In genomic region chr9:136485651-136486050, GRCh38 we compare ENCODE assay signal across 19 cellular contexts. TPM values are rescaled to one million over a fixed set of nuclear protein-coding genes. Genes with fewer than 3 reads are reported as not detected.
A peak's percentile ranks its signal among the peaks of the same experiment; 100 is the strongest.
DNase-seq lines count a peak whose midpoint lies in the region; ATAC-seq, FAIRE-seq and TF ChIP-seq lines count a peak whose summit lies in the region.
"Had no signal": no experiment of that assay in that cellular context is flagged by ENCODE, and none has a peak within 500 bp of the region (broad histone marks: within the 10 kb centered on the region; RNA-seq: fewer than 3 reads in every experiment).

No MANE protein-coding gene starts in this region.

- peaks cover 9% of the 10 kb centered on the region; the same call in 1 of the 2 replicates for H3K23me2 ChIP-seq in H1 (ENCODE audit: low read depth, low read length)

- no peak overlapping the region for H2BK12ac ChIP-seq in H1 (ENCODE audit: low read depth, low read length)

- H3K27ac ChIP-seq in H1 (ENCODE audit: low read depth, low read length), result no peak overlapping the region
- H3K27ac ChIP-seq: left lung, psoas muscle, suprapubic skin had no signal

- no peak overlapping the region for H3K18ac ChIP-seq in H1 (ENCODE audit: extremely low read depth, low read length)

- H4K91ac ChIP-seq in H1 (replicated peaks; ENCODE audit: insufficient read length, low read length), result no peak overlapping the region

- no peak overlapping the region for H3K14ac ChIP-seq in H1 (ENCODE audit: insufficient read length)

- no peaks in the 10 kb centered on the region for H3K27me3 ChIP-seq in H1 (replicated peaks in 1 of 4; ENCODE audit: control insufficient read depth in 3 of 4, extremely low read depth in 1 of 4, insufficient read depth in 3 of 4, low read length in 3 of 4)
- H3K27me3 ChIP-seq: left lung, suprapubic skin had no signal

- no peak overlapping the region for H3K4ac ChIP-seq in H1 (replicated peaks; ENCODE audit: insufficient read length, low read depth, low read length)

- TF ChIP-seq CTCF in H1 (IDR thresholded peaks at IDR 0.05; ENCODE audit: control extremely low read depth in 1 of 3, insufficient read depth in 1 of 3, low read depth in 1 of 3, low read length in 3 of 3), result no peak
- TF ChIP-seq CTCF in nephron (IDR thresholded peaks at IDR 0.05; ENCODE audit: unreplicated experiment in 3 of 3), result no peak

- no peaks in the 10 kb centered on the region for H3K9me3 Mint-ChIP-seq in nephron
- H3K9me3 Mint-ChIP-seq: activated CD8-positive, alpha-beta T cell treated with anti-CD3 and anti-CD28 coated beads for 36 hours; activated T-helper 1 cell treated with anti-CD3 and anti-CD28 coated beads, Interleukin-12 subunit alpha, Interleukin-12 subunit beta, Interleukin-2, Interleukin-4 antibody, amounts not matched to agents 30 ng/mL and 10 ng/mL and 1 ng/mL, durations not matched to agents 14 hours and 24 hours and 36 hours; T-helper 2 cell treated with Interferon-gamma antibody and Interleukin-4, amounts not matched to agents 5 μg/mL and 100 μg/mL, for 36 hours had no signal

- WGBS in H1 (ENCODE audit: extremely low coverage in 1 of 2, insufficient coverage in 1 of 2, insufficient read length in 1 of 2, insufficient replicate concordance in 2 of 2, low coverage in 1 of 2, low lambda C conversion rate in 2 of 2, missing lambda C conversion rate in 1 of 2), 2 experiments, result 92% methylated on average over 8 of the region's 8 CpGs; no CpG with 5 or more reads in 1 of the 2 experiments

- no peak overlapping the region for H3K4me2 ChIP-seq in H1 (ENCODE audit: insufficient read depth in 1 of 2, low read depth in 2 of 2, low read length in 2 of 2)

- peak overlapping the region in 2 of 3 experiments; percentile 41 to 58 for H3K4me3 Mint-ChIP-seq in nephron
- H3K4me3 Mint-ChIP-seq: activated CD8-positive, alpha-beta T cell treated with anti-CD3 and anti-CD28 coated beads for 36 hours had no signal

- FAIRE-seq in H1 (lab: Jason Lieb, UNC), result no peak
- FAIRE-seq: A204.1, frontal cortex, HTR-8/SVneo had no signal

- peaks cover 13% of the 10 kb centered on the region for H3K4me1 Mint-ChIP-seq in nephron

- no peak overlapping the region for H4K5ac ChIP-seq in H1 (ENCODE audit: insufficient read length, low read depth, low read length)

- H3K27me3 Mint-ChIP-seq in nephron (ENCODE audit: low read depth), result no peaks in the 10 kb centered on the region

- H3K79me1 ChIP-seq in H1 (ENCODE audit: low read depth, low read length), result no peaks in the 10 kb centered on the region; the same call in none of the 2 replicates

- intact Hi-C loops in Right ventricle myocardium inferior (cut with DNase I) (loop anchor here (5.0 kb wide), 1 partner anchor 207 kb away; no protein-coding TSS in a partner anchor), cardiac septum (cut with DNase I) (loop anchor here (5.0 kb wide), 1 partner anchor 62 kb away; the partner anchor contains the start of gene NOTCH1)

- ATAC-seq in Right ventricle myocardium inferior (no peak), HG03342 (IDR thresholded peaks at IDR 0.05; ENCODE audit: unreplicated experiment) (no peak), GM18505 (IDR thresholded peaks at IDR 0.05; ENCODE audit: unreplicated experiment) (no peak)

- CTCF ChIA-PET in H1 (lab: Charles Lee; ENCODE audit: partially characterized antibody), result interaction anchor here (0.6 to 8.9 kb wide), 45 partner anchors 9 to 241 kb away, joined by 3 to 253 read pairs (median 4); no protein-coding TSS in a partner anchor

- peak; percentile 42 for DNase-seq in Right ventricle myocardium inferior (ENCODE audit: missing footprints)
- no peak for DNase-seq in cardiac septum (ENCODE audit: low spot score)
- DNase-seq in H1 (ENCODE audit: low read depth in 1 of 2, low spot score in 2 of 2), result no peak
- no peak for DNase-seq in stimulated activated CD4-positive, alpha-beta T cell treated with anti-CD3 and anti-CD28 coated beads, Interleukin-1b, Interleukin-23, amount 100 ng/mL, for 48 hours
- DNase-seq in NCI-H1105 treated with DMSO at 0.1 percent for 48 hours (lab: John Stamatoyannopoulos, UW), result no peak
- DNase-seq: SIG-M5 had no signal

- TF ChIP-seq RAD21 in H1 (IDR thresholded peaks at IDR 0.05 in 1 of 2, conservative IDR thresholded peaks at IDR 0.05 in 1 of 2; ENCODE audit: low read depth in 2 of 2, low read length in 2 of 2), result no peak

- no peak for TF ChIP-seq EP300 in H1 (IDR thresholded peaks at IDR 0.05; ENCODE audit: borderline replicate concordance in 1 of 2, low read depth in 2 of 2, low read length in 2 of 2)

- H2BK20ac ChIP-seq in H1 (ENCODE audit: low read length), result no peak overlapping the region

- POLR2A ChIA-PET in H1 (lab: Charles Lee; ENCODE audit: partially characterized antibody), result interaction anchor here (1.0 to 1.5 kb wide), 3 partner anchors 8 to 140 kb away, joined by 3 read pairs; no protein-coding TSS in a partner anchor

- H3K4me1 ChIP-seq in H1 (replicated peaks in 1 of 4; ENCODE audit: control insufficient read depth in 3 of 4, insufficient read depth in 4 of 4, low read length in 3 of 4), result peaks cover 2 to 13% (median 3%) of the 10 kb centered on the region in 4 experiments

- no peak overlapping the region for H3K56ac ChIP-seq in H1 (replicated peaks; ENCODE audit: insufficient read length, low read depth, low read length)

- H2AFZ ChIP-seq in H1 (ENCODE audit: low read length), result no peak overlapping the region

- no peak overlapping the region for H2BK5ac ChIP-seq in H1 (ENCODE audit: low read depth, low read length)

- no peak overlapping the region for H2BK120ac ChIP-seq in H1 (replicated peaks; ENCODE audit: low read depth, low read length)

- no peaks in the 10 kb centered on the region for H3K36me3 ChIP-seq in H1 (ENCODE audit: control insufficient read depth in 2 of 4, insufficient read depth in 4 of 4, low read length in 3 of 4)
- H3K36me3 ChIP-seq: left lung, suprapubic skin had no signal

- no peak overlapping the region for H3K23ac ChIP-seq in H1 (ENCODE audit: insufficient read length)

- H3K27ac Mint-ChIP-seq in nephron, result peak overlapping the region in 1 of 3 experiments; percentile 44
- H3K27ac Mint-ChIP-seq: activated CD8-positive, alpha-beta T cell treated with anti-CD3 and anti-CD28 coated beads for 36 hours had no signal

- H4K20me1 ChIP-seq in H1 (replicated peaks in 1 of 2; ENCODE audit: control insufficient read depth in 1 of 2, insufficient read depth in 2 of 2, low read length in 2 of 2), result peaks cover 4 to 10% of the 10 kb centered on the region in 2 experiments

- H3K9me3 ChIP-seq in H1 (ENCODE audit: insufficient read depth in 2 of 2, low read depth in 1 of 2, low read length in 1 of 2), result no peaks in the 10 kb centered on the region
- H3K9me3 ChIP-seq: left lung, psoas muscle, suprapubic skin had no signal

- H2BK15ac ChIP-seq in H1 (ENCODE audit: low read length), result 0 out of 2 replicates have a peak overlapping the region, but pooled peaks have one; percentile 72

- peaks cover 11 to 18% of the 10 kb centered on the region in 2 experiments for H3K79me2 ChIP-seq in H1 (ENCODE audit: control insufficient read depth in 1 of 2, insufficient read depth in 2 of 2, low read length in 2 of 2)

- no peak overlapping the region for H2AK5ac ChIP-seq in H1 (ENCODE audit: low read depth, low read length)

- H3K9ac ChIP-seq in H1 (replicated peaks in 1 of 4; ENCODE audit: extremely low read depth in 1 of 4, low read depth in 3 of 4, low read length in 3 of 4), result no peak overlapping the region

- no peak for TF ChIP-seq POLR2A in H1 (IDR thresholded peaks at IDR 0.05; ENCODE audit: control extremely low read depth in 1 of 2, low read depth in 2 of 2, low read length in 2 of 2)
- no peak for TF ChIP-seq POLR2A in GM18505 (IDR thresholded peaks at IDR 0.05; ENCODE audit: borderline replicate concordance, extremely low read depth, insufficient read depth, insufficient read length)

- H3K4me3 ChIP-seq in H1 (ENCODE audit: extremely low read depth in 1 of 4, insufficient read depth in 2 of 4, low read depth in 3 of 4, low read length in 4 of 4), result no peak overlapping the region
- H3K4me3 ChIP-seq: K562, left lung, psoas muscle, suprapubic skin had no signal

- no peak overlapping the region for H4K8ac ChIP-seq in H1 (ENCODE audit: extremely low read depth, insufficient read depth, low read length)

- no peaks in the 10 kb centered on the region for H3K36me3 Mint-ChIP-seq in nephron (ENCODE audit: low read depth)

TF ChIP-seq in H1, 55 proteins besides CTCF, POLR2A, EP300 and RAD21 (continues in another document):
- TF ChIP-seq NANOG (IDR thresholded peaks at IDR 0.05; ENCODE audit: insufficient read depth, low read depth, low read length, poor library complexity, severe bottlenecking) (no peak), BACH1 (IDR thresholded peaks at IDR 0.05; ENCODE audit: low read length) (no peak), SP2 (IDR thresholded peaks at IDR 0.05; ENCODE audit: low read length) (no peak), HDAC2 (IDR thresholded peaks at IDR 0.05; ENCODE audit: borderline replicate concordance in 1 of 2, low read depth in 2 of 2, low read length in 2 of 2) (no peak), JUND (IDR thresholded peaks at IDR 0.05; ENCODE audit: low read length) (no peak), CBX5 (IDR thresholded peaks at IDR 0.05; ENCODE audit: low read depth, low read length) (no peak)

RNA-seq across cellular contexts. Expression of gene SEC16A, which starts 2.8 kb away (rescaled TPM):
- total RNA-seq in Right ventricle myocardium inferior (22.3 TPM), cardiac septum (33.7 TPM)
- 47.1 and 49.0 TPM in 2 replicates for total RNA-seq in H1 (2021; fragmentation: NEBNext Ultra II Directional; extraction: Animal tissue kit (Norgen Biotek cat#: 25700))
- polyA plus RNA-seq in H1 (2011; rRNA removed), result 21.6 and 25.1 TPM in 2 replicates
- polyA plus RNA-seq in H1 (2011; cell fraction: cytosol; rRNA removed), result 14.2 TPM
- polyA plus RNA-seq in H1 (2011; cell fraction: nucleus; rRNA removed), result 48.6 TPM
- 37.5 to 42.3 TPM (median 39.5 TPM) in 4 replicates for polyA plus RNA-seq in H1 (2012, experiment 1 of 2)
- polyA plus RNA-seq in H1 (2012, experiment 2 of 2), result 38.1 TPM
- 26.8 TPM for polyA plus RNA-seq in H1 (2013, experiment 1 of 2)
- 24.9 TPM for polyA plus RNA-seq in H1 (2013, experiment 2 of 2)
- 20.7 and 22.0 TPM in 2 replicates for polyA minus RNA-seq in H1 (2011; rRNA and poly(A)+ RNA removed)
- polyA minus RNA-seq in H1 (2011; cell fraction: cytosol; rRNA and poly(A)+ RNA removed), result 27.2 TPM
- polyA minus RNA-seq in H1 (2011; cell fraction: nucleus; rRNA and poly(A)+ RNA removed), result 24.2 TPM

RNA-seq across cellular contexts. Expression of gene INPP5E, which starts 46.0 kb away (rescaled TPM):
- total RNA-seq in Right ventricle myocardium inferior, result 10.8 TPM
- total RNA-seq in cardiac septum, result 14.2 TPM
- total RNA-seq in H1 (2021; fragmentation: NEBNext Ultra II Directional; extraction: Animal tissue kit (Norgen Biotek cat#: 25700)), result 11.3 and 11.5 TPM in 2 replicates
- 8.7 and 14.3 TPM in 2 replicates for polyA plus RNA-seq in H1 (2011; rRNA removed)
- 9.6 TPM for polyA plus RNA-seq in H1 (2011; cell fraction: cytosol; rRNA removed)
- polyA plus RNA-seq in H1 (2011; cell fraction: nucleus; rRNA removed), result 42.3 TPM
- polyA plus RNA-seq in H1 (2012, experiment 1 of 2), result 6.3 to 11.1 TPM (median 9.2 TPM) in 4 replicates
- 5.9 TPM for polyA plus RNA-seq in H1 (2012, experiment 2 of 2)
- polyA plus RNA-seq in H1 (2013, experiment 1 of 2), result 7.4 TPM
- polyA plus RNA-seq in H1 (2013, experiment 2 of 2), result 7.1 TPM
- polyA minus RNA-seq in H1 (2011; rRNA and poly(A)+ RNA removed), result 3.2 and 4.8 TPM in 2 replicates
- 5.7 TPM for polyA minus RNA-seq in H1 (2011; cell fraction: cytosol; rRNA and poly(A)+ RNA removed)
- polyA minus RNA-seq in H1 (2011; cell fraction: nucleus; rRNA and poly(A)+ RNA removed), result 11.1 TPM
